Comparison of ENCODE assay signal across 1 cellular context in the genomic region with DNA sequence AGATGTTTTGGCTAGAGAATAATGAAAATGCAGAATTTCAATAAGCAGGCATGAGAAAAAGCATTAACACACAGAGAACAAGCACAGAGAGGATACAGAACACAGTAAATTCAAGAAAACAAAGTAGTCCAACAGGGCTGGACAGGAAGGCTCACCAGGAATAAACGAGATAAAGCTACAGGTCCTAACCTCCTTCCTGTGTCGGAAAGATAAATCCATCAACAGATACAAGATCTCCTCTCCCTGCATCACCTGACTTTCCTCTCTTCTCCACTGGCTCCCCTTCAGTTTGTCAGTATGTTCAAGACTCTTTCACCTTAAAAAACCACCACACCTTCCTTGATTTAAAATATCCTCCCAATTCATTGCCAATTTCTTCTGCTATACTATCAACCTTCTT.
TF ChIP-seq lines count a peak whose summit lies in the region.

No MANE protein-coding gene starts in this region.

TF ChIP-seq in K562, 482 proteins besides CTCF, POLR2A, EP300 and RAD21 (continued from another document):
- TF ChIP-seq, protein P1, sequence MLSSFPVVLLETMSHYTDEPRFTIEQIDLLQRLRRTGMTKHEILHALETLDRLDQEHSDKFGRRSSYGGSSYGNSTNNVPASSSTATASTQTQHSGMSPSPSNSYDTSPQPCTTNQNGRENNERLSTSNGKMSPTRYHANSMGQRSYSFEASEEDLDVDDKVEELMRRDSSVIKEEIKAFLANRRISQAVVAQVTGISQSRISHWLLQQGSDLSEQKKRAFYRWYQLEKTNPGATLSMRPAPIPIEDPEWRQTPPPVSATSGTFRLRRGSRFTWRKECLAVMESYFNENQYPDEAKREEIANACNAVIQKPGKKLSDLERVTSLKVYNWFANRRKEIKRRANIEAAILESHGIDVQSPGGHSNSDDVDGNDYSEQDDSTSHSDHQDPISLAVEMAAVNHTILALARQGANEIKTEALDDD (IDR thresholded peaks at IDR 0.05): no peak
- TF ChIP-seq STAT5A (IDR thresholded peaks at IDR 0.05; ENCODE audit: borderline replicate concordance, low read length): peak; percentile 36; the same call in 1 of the 2 replicates
- TF ChIP-seq, protein P2, sequence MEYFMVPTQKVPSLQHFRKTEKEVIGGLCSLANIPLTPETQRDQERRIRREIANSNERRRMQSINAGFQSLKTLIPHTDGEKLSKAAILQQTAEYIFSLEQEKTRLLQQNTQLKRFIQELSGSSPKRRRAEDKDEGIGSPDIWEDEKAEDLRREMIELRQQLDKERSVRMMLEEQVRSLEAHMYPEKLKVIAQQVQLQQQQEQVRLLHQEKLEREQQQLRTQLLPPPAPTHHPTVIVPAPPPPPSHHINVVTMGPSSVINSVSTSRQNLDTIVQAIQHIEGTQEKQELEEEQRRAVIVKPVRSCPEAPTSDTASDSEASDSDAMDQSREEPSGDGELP (CRISPR knock-in tag; IDR thresholded peaks at IDR 0.05; ENCODE audit: borderline replicate concordance): no peak
- no peak for TF ChIP-seq TAF7 (tag; IDR thresholded peaks at IDR 0.05)
- no peak for TF ChIP-seq NFYB (IDR thresholded peaks at IDR 0.05; ENCODE audit: extremely low read depth, insufficient read length)
- no peak for TF ChIP-seq GATAD2B (IDR thresholded peaks at IDR 0.05; ENCODE audit: borderline replicate concordance)
- TF ChIP-seq ZNF696 (CRISPR knock-in tag; conservative IDR thresholded peaks at IDR 0.05): no peak
- TF ChIP-seq TCF3 (CRISPR knock-in tag; IDR thresholded peaks at IDR 0.05): peak; percentile 76
- no peak for TF ChIP-seq FOXP1 (CRISPR knock-in tag; IDR thresholded peaks at IDR 0.05)
- peak in 1 of 2 experiments; percentile 41; a peak in 1 of 4 replicates for TF ChIP-seq FOXK2 (conservative IDR thresholded peaks at IDR 0.05 in 1 of 2, IDR thresholded peaks at IDR 0.05 in 1 of 2; ENCODE audit: low read depth in 2 of 2)
- TF ChIP-seq, protein P3, sequence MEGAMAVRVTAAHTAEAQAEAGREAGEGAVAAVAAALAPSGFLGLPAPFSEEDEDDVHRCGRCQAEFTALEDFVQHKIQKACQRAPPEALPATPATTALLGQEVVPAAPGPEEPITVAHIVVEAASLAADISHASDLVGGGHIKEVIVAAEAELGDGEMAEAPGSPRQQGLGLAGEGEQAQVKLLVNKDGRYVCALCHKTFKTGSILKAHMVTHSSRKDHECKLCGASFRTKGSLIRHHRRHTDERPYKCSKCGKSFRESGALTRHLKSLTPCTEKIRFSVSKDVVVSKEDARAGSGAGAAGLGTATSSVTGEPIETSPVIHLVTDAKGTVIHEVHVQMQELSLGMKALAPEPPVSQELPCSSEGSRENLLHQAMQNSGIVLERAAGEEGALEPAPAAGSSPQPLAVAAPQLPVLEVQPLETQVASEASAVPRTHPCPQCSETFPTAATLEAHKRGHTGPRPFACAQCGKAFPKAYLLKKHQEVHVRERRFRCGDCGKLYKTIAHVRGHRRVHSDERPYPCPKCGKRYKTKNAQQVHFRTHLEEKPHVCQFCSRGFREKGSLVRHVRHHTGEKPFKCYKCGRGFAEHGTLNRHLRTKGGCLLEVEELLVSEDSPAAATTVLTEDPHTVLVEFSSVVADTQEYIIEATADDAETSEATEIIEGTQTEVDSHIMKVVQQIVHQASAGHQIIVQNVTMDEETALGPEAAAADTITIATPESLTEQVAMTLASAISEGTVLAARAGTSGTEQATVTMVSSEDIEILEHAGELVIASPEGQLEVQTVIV (CRISPR knock-in tag; IDR thresholded peaks at IDR 0.05; ENCODE audit: borderline replicate concordance): no peak
- TF ChIP-seq TRIM28 (IDR thresholded peaks at IDR 0.05): no peak
- TF ChIP-seq BMI1 (IDR thresholded peaks at IDR 0.05; ENCODE audit: low read length): no peak
- TF ChIP-seq, protein P4, sequence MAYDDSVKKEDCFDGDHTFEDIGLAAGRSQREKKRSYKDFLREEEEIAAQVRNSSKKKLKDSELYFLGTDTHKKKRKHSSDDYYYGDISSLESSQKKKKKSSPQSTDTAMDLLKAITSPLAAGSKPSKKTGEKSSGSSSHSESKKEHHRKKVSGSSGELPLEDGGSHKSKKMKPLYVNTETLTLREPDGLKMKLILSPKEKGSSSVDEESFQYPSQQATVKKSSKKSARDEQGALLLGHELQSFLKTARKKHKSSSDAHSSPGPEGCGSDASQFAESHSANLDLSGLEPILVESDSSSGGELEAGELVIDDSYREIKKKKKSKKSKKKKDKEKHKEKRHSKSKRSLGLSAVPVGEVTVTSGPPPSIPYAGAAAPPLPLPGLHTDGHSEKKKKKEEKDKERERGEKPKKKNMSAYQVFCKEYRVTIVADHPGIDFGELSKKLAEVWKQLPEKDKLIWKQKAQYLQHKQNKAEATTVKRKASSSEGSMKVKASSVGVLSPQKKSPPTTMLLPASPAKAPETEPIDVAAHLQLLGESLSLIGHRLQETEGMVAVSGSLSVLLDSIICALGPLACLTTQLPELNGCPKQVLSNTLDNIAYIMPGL (CRISPR knock-in tag; IDR thresholded peaks at IDR 0.05): no peak
- no peak for TF ChIP-seq ZNF436 (CRISPR knock-in tag; IDR thresholded peaks at IDR 0.05)
- no peak for TF ChIP-seq CBFB (CRISPR knock-in tag; IDR thresholded peaks at IDR 0.05)
- TF ChIP-seq ZNF764 (CRISPR knock-in tag; IDR thresholded peaks at IDR 0.05; ENCODE audit: low read depth): no peak
- peak; percentile 92 for TF ChIP-seq ZEB2 (IDR thresholded peaks at IDR 0.05)
- TF ChIP-seq TBL1XR1 (IDR thresholded peaks at IDR 0.05; ENCODE audit: low read length in 2 of 2): peak in 1 of 2 experiments; percentile 49; a peak in 1 of 4 replicates
- peak; percentile 64 for TF ChIP-seq SOX6 (IDR thresholded peaks at IDR 0.05)
- peak in 1 of 2 experiments; percentile 91; a peak in 1 of 4 replicates for TF ChIP-seq RCOR1 (IDR thresholded peaks at IDR 0.05; ENCODE audit: borderline replicate concordance in 1 of 2, low read depth in 2 of 2, low read length in 2 of 2)
- TF ChIP-seq DPF2 (IDR thresholded peaks at IDR 0.05): peak; percentile 91
- TF ChIP-seq MEIS2 (IDR thresholded peaks at IDR 0.05; ENCODE audit: partially characterized antibody): peak; percentile 96
- TF ChIP-seq CBFA2T3 (IDR thresholded peaks at IDR 0.05): peak; percentile 89
- TF ChIP-seq HDAC2 (IDR thresholded peaks at IDR 0.05): peak; percentile 42; the same call in 1 of the 2 replicates
